ENCODE assay signal across 23 cellular contexts in genomic region chr1:107357381-107357780, GRCh38.
DNase-seq lines count a peak whose midpoint lies in the region; ATAC-seq, FAIRE-seq and TF ChIP-seq lines count a peak whose summit lies in the region.
"Had no signal": no experiment of that assay in that cellular context is flagged by ENCODE, and none has a peak within 500 bp of the region (broad histone marks: within the 10 kb centered on the region; RNA-seq: fewer than 3 reads in every experiment).

No MANE protein-coding gene starts in this region.

- intact Hi-C loops in kidney (cut with DNase I), result no loop called here

- H2AFZ ChIP-seq in fibroblast of lung (ENCODE audit: low read length) (no peak overlapping the region), GM23338 (no peak overlapping the region)

- H3K36me3 ChIP-seq in adipocyte (ENCODE audit: control insufficient read depth, insufficient read depth, low read length, severe bottlenecking), result no peaks in the 10 kb centered on the region
- H3K36me3 ChIP-seq in fibroblast of lung (ENCODE audit: control insufficient read depth, insufficient read depth, low read length), result no peaks in the 10 kb centered on the region
- no peaks in the 10 kb centered on the region for H3K36me3 ChIP-seq in rectal smooth muscle tissue (ENCODE audit: control insufficient read depth, insufficient read depth, low read length)
- H3K36me3 ChIP-seq in GM23338 (ENCODE audit: insufficient read depth), result no peaks in the 10 kb centered on the region
- no peaks in the 10 kb centered on the region for H3K36me3 ChIP-seq in kidney (ENCODE audit: control insufficient read depth in 1 of 2, insufficient read depth in 2 of 2, low read length in 2 of 2)

- H3K4me3 ChIP-seq in adipocyte (ENCODE audit: low read length), result no peak overlapping the region
- H3K4me3 ChIP-seq in fibroblast of lung (replicated peaks in 1 of 4; ENCODE audit: control extremely low read depth in 1 of 4, insufficient read depth in 1 of 4, low read depth in 3 of 4, low read length in 4 of 4), result no peak overlapping the region
- no peak overlapping the region for H3K4me3 ChIP-seq in rectal smooth muscle tissue (ENCODE audit: low read length)
- no peak overlapping the region for H3K4me3 ChIP-seq in GM23338
- H3K4me3 ChIP-seq in kidney (ENCODE audit: low read length in 2 of 2), result no peak overlapping the region
- H3K4me3 ChIP-seq: GM12878 had no signal

- H3K9me3 ChIP-seq in adipocyte (ENCODE audit: control insufficient read depth, low read length) (no peaks in the 10 kb centered on the region), fibroblast of lung (ENCODE audit: control insufficient read depth, insufficient read depth, low read depth, low read length) (no peaks in the 10 kb centered on the region), kidney (ENCODE audit: control insufficient read depth in 1 of 2, low read length in 2 of 2) (no peaks in the 10 kb centered on the region)
- H3K9me3 ChIP-seq: SK-N-SH had no signal

- H3K27ac ChIP-seq in fibroblast of lung (ENCODE audit: insufficient read depth, low read length) (no peak overlapping the region), rectal smooth muscle tissue (ENCODE audit: low read depth, low read length) (peak overlapping the region; percentile 14), GM23338 (ENCODE audit: low read depth) (no peak overlapping the region), kidney (ENCODE audit: low read depth in 2 of 2, low read length in 2 of 2) (no peak overlapping the region)

- H3K9me3 Mint-ChIP-seq in GM23338, result peaks cover 9% of the 10 kb centered on the region
- no peaks in the 10 kb centered on the region for H3K9me3 Mint-ChIP-seq in activated naive CD4-positive, alpha-beta T cell treated with anti-CD3 and anti-CD28 coated beads, Interleukin-2, amount 10 ng/mL, durations not matched to agents 7 days and 5 days

- H3K27me3 ChIP-seq in adipocyte (replicated peaks; ENCODE audit: control insufficient read depth, insufficient read depth, low read length) (no peaks in the 10 kb centered on the region), fibroblast of lung (ENCODE audit: control insufficient read depth, insufficient read depth, low read length) (no peaks in the 10 kb centered on the region), rectal smooth muscle tissue (ENCODE audit: control insufficient read depth, insufficient read depth, low read length) (no peaks in the 10 kb centered on the region), GM23338 (ENCODE audit: insufficient read depth) (no peaks in the 10 kb centered on the region)

- peak; percentile 13 for DNase-seq in GM03348 (ENCODE audit: low spot score)
- DNase-seq in adipocyte (ENCODE audit: low read depth), result peak; percentile 62
- peak; percentile 28 to 67 for DNase-seq in fibroblast of lung (ENCODE audit: low read depth in 2 of 2)
- no peak for DNase-seq in GM23338 (ENCODE audit: low spot score)
- DNase-seq in activated naive CD4-positive, alpha-beta T cell treated with anti-CD3 and anti-CD28 coated beads, Interleukin-2, amount 10 ng/mL, durations not matched to agents 7 days and 5 days, result no peak
- no peak for DNase-seq in kidney
- DNase-seq: AML-193, DMS79, H9, Karpas-422, NCI-H1417 treated with DMSO at 0.1 percent for 48 hours, NCI-H187 treated with DMSO at 0.1 percent for 48 hours, NCI-H2227 treated with DMSO at 0.1 percent for 48 hours, NCI-H524, NCI-H82, SHP77 treated with DMSO at 0.1 percent for 48 hours, SK-N-SH had no signal

- H3K27me3 Mint-ChIP-seq in GM23338 (ENCODE audit: insufficient read depth, low read depth, poor library complexity), result peaks cover 4% of the 10 kb centered on the region
- no peaks in the 10 kb centered on the region for H3K27me3 Mint-ChIP-seq in activated naive CD4-positive, alpha-beta T cell treated with anti-CD3 and anti-CD28 coated beads, Interleukin-2, amount 10 ng/mL, durations not matched to agents 7 days and 5 days

- no peaks in the 10 kb centered on the region for H3K79me2 ChIP-seq in fibroblast of lung (ENCODE audit: control insufficient read depth, insufficient read depth, low read length)
- H3K79me2 ChIP-seq in GM23338 (replicated peaks; ENCODE audit: insufficient read depth), result no peaks in the 10 kb centered on the region

- no peak overlapping the region for H3K27ac Mint-ChIP-seq in GM23338
- H3K27ac Mint-ChIP-seq in activated naive CD4-positive, alpha-beta T cell treated with anti-CD3 and anti-CD28 coated beads, Interleukin-2, amount 10 ng/mL, durations not matched to agents 7 days and 5 days, result no peak overlapping the region
- H3K27ac Mint-ChIP-seq: CD14-positive monocyte, H9 had no signal

- H4K20me1 ChIP-seq in fibroblast of lung (ENCODE audit: control insufficient read depth, extremely low read depth, insufficient read depth, low read length), result no peaks in the 10 kb centered on the region
- no peaks in the 10 kb centered on the region for H4K20me1 ChIP-seq in GM23338 (replicated peaks; ENCODE audit: insufficient read depth)

- FAIRE-seq in kidney (lab: Jason Lieb, UNC), result no peak
- FAIRE-seq: GM12878, HTR-8/SVneo had no signal

- no peak overlapping the region for H3K4me3 Mint-ChIP-seq in GM23338
- no peak overlapping the region for H3K4me3 Mint-ChIP-seq in activated naive CD4-positive, alpha-beta T cell treated with anti-CD3 and anti-CD28 coated beads, Interleukin-2, amount 10 ng/mL, durations not matched to agents 7 days and 5 days
- H3K4me3 Mint-ChIP-seq: CD14-positive monocyte, H9, IgD-negative memory B cell had no signal

- H3K9ac ChIP-seq in adipocyte (ENCODE audit: low read length) (peak overlapping the region; percentile 58), fibroblast of lung (ENCODE audit: insufficient read depth, low read length) (no peak overlapping the region), rectal smooth muscle tissue (ENCODE audit: low read length) (no peak overlapping the region), kidney (ENCODE audit: low read length in 2 of 2) (no peak overlapping the region)
- H3K9ac ChIP-seq: SK-N-SH had no signal

- no peaks in the 10 kb centered on the region for H3F3A ChIP-seq in GM23338 (replicated peaks; ENCODE audit: low read depth)

- H3K4me2 ChIP-seq in fibroblast of lung (ENCODE audit: extremely low read depth, insufficient read depth, low read length) (no peak overlapping the region), GM23338 (no peak overlapping the region)
- H3K4me2 ChIP-seq: SK-N-SH had no signal

- peaks cover 8% of the 10 kb centered on the region; the same call in 1 of the 2 replicates for H3K9me2 ChIP-seq in GM23338 (ENCODE audit: insufficient read depth)
- H3K9me2 ChIP-seq: SK-N-SH had no signal

- TF ChIP-seq CTCF in fibroblast of lung (conservative IDR thresholded peaks at IDR 0.05 in 1 of 2, IDR thresholded peaks at IDR 0.05 in 1 of 2; ENCODE audit: low read depth in 1 of 2, low read length in 2 of 2) (no peak), GM23338 (conservative IDR thresholded peaks at IDR 0.05; ENCODE audit: low read depth in 2 of 2) (no peak), kidney (IDR thresholded peaks at IDR 0.05; ENCODE audit: borderline replicate concordance, extremely low read depth, insufficient read depth) (no peak)

- H3K4me1 ChIP-seq in adipocyte (ENCODE audit: control insufficient read depth, insufficient read depth, low read length) (peaks cover 28% of the 10 kb centered on the region), fibroblast of lung (ENCODE audit: control insufficient read depth, extremely low read depth, insufficient read depth, low read length) (no peaks in the 10 kb centered on the region), rectal smooth muscle tissue (ENCODE audit: control insufficient read depth, insufficient read depth, low read length) (peaks cover 3% of the 10 kb centered on the region), GM23338 (ENCODE audit: insufficient read depth) (peaks cover 19% of the 10 kb centered on the region), kidney (ENCODE audit: control insufficient read depth in 1 of 2, insufficient read depth in 1 of 2, low read depth in 1 of 2, low read length in 2 of 2) (no peaks in the 10 kb centered on the region)

- peaks cover 32% of the 10 kb centered on the region for H3K4me1 Mint-ChIP-seq in GM23338
- no peaks in the 10 kb centered on the region for H3K4me1 Mint-ChIP-seq in activated naive CD4-positive, alpha-beta T cell treated with anti-CD3 and anti-CD28 coated beads, Interleukin-2, amount 10 ng/mL, durations not matched to agents 7 days and 5 days
- H3K4me1 Mint-ChIP-seq: CD14-positive monocyte had no signal

- CTCF ChIA-PET in activated naive CD4-positive, alpha-beta T cell treated with anti-CD3 and anti-CD28 coated beads, Interleukin-2, amount 10 ng/mL, durations not matched to agents 7 days and 5 days (lab: Charles Lee), result interaction anchor here (0.5 kb wide), 1 partner anchor 288 kb away, joined by 3 read pairs; no protein-coding TSS in a partner anchor

- peaks cover 19% of the 10 kb centered on the region for H3K36me3 Mint-ChIP-seq in GM23338 (ENCODE audit: low read depth)
- no peaks in the 10 kb centered on the region for H3K36me3 Mint-ChIP-seq in activated naive CD4-positive, alpha-beta T cell treated with anti-CD3 and anti-CD28 coated beads, Interleukin-2, amount 10 ng/mL, durations not matched to agents 7 days and 5 days
- H3K36me3 Mint-ChIP-seq: CD14-positive monocyte had no signal

- ATAC-seq in HG03095 (IDR thresholded peaks at IDR 0.05; ENCODE audit: unreplicated experiment) (no peak), GM23338 (no peak)
- ATAC-seq: GM12878 had no signal

TF ChIP-seq in GM23338, 12 proteins besides CTCF, POLR2A, EP300 and RAD21 (continues in another document):
- no peak for TF ChIP-seq ZNF114 (CRISPR knock-in tag; IDR thresholded peaks at IDR 0.05)

Comparison
In these comparisons a context has a peak if more than half of its experiments do, and no peak if none do; other contexts are left out.
1. DNase-seq: peak in GM03348 (single experiment), adipocyte (single experiment) and fibroblast of lung (2 of 2); none in GM23338 (single experiment), activated naive CD4-positive, alpha-beta T cell treated with anti-CD3 and anti-CD28 coated beads, Interleukin-2, amount 10 ng/mL, durations not matched to agents 7 days and 5 days (single experiment) and kidney (single experiment).